13 cellular contexts compared by ENCODE assay signal in genomic region chr15:86615411-86615810, GRCh38.
DNase-seq lines count a peak whose midpoint lies in the region; ATAC-seq lines count a peak whose summit lies in the region.
"Had no signal": no experiment of that assay in that cellular context is flagged by ENCODE, and none has a peak within 500 bp of the region (broad histone marks: within the 10 kb centered on the region; RNA-seq: fewer than 3 reads in every experiment).

No MANE protein-coding gene starts in this region.

- no peak overlapping the region for H3K27ac ChIP-seq in CD4-positive, alpha-beta memory T cell (ENCODE audit: low read depth, low read length)
- H3K27ac ChIP-seq: A549 had no signal

- H3K36me3 Mint-ChIP-seq in activated CD8-positive, alpha-beta memory T cell treated with anti-CD3 and anti-CD28 coated beads, Interleukin-2, amount 10 ng/mL, durations not matched to agents 7 days and 5 days = peaks cover 6% of the 10 kb centered on the region
- H3K36me3 Mint-ChIP-seq in CD4-positive, alpha-beta memory T cell = no peaks in the 10 kb centered on the region
- H3K36me3 Mint-ChIP-seq in T-cell (no peaks in the 10 kb centered on the region), immature natural killer cell (peaks cover 0 to 5% (median 0%) of the 10 kb centered on the region in 3 donors)

- H3K9me3 ChIP-seq in CD4-positive, alpha-beta memory T cell (ENCODE audit: control insufficient read depth in 1 of 2, low read length in 2 of 2) = no peaks in the 10 kb centered on the region
- H3K9me3 ChIP-seq: A549 had no signal

- H3K9me3 Mint-ChIP-seq in activated CD8-positive, alpha-beta memory T cell treated with anti-CD3 and anti-CD28 coated beads, Interleukin-2, amount 10 ng/mL, durations not matched to agents 7 days and 5 days (ENCODE audit: low read depth) = no peaks in the 10 kb centered on the region
- H3K9me3 Mint-ChIP-seq in CD4-positive, alpha-beta memory T cell = peaks cover 0 to 1% (median 0%) of the 10 kb centered on the region in 8 donors
- H3K9me3 Mint-ChIP-seq in T-cell (peaks cover 0 to 14% (median 0%) of the 10 kb centered on the region in 3 donors), immature natural killer cell (peaks cover 0 to 2% (median 0%) of the 10 kb centered on the region in 6 donors)

- no peaks in the 10 kb centered on the region for H3K27me3 Mint-ChIP-seq in activated CD8-positive, alpha-beta memory T cell treated with anti-CD3 and anti-CD28 coated beads, Interleukin-2, amount 10 ng/mL, durations not matched to agents 7 days and 5 days
- H3K27me3 Mint-ChIP-seq in CD4-positive, alpha-beta memory T cell = no peaks in the 10 kb centered on the region
- H3K27me3 Mint-ChIP-seq in T-cell (no peaks in the 10 kb centered on the region), immature natural killer cell (ENCODE audit: low read depth in 3 of 3) (peaks cover 3 to 11% (median 3%) of the 10 kb centered on the region in 3 donors)

- H3K4me3 Mint-ChIP-seq in activated CD8-positive, alpha-beta memory T cell treated with anti-CD3 and anti-CD28 coated beads, Interleukin-2, amount 10 ng/mL, durations not matched to agents 7 days and 5 days = no peak overlapping the region
- peak overlapping the region; percentile 38 to 78 (median 64) for H3K4me3 Mint-ChIP-seq in CD4-positive, alpha-beta memory T cell
- peak overlapping the region; percentile 32 to 69 (median 48) for H3K4me3 Mint-ChIP-seq in T-cell
- peak overlapping the region in 3 of 5 donors; percentile 4 to 35 (median 8) for H3K4me3 Mint-ChIP-seq in immature natural killer cell

- peaks cover 59% of the 10 kb centered on the region for H3K4me1 Mint-ChIP-seq in activated CD8-positive, alpha-beta memory T cell treated with anti-CD3 and anti-CD28 coated beads, Interleukin-2, amount 10 ng/mL, durations not matched to agents 7 days and 5 days
- H3K4me1 Mint-ChIP-seq in CD4-positive, alpha-beta memory T cell = peaks cover 51 to 88% (median 72%) of the 10 kb centered on the region in 4 donors
- H3K4me1 Mint-ChIP-seq in T-cell = peaks cover 63 to 90% (median 88%) of the 10 kb centered on the region in 3 donors
- H3K4me1 Mint-ChIP-seq in immature natural killer cell = peaks cover 33 to 43% of the 10 kb centered on the region in 2 donors

- peak overlapping the region; percentile 1 for H3K27ac Mint-ChIP-seq in activated CD8-positive, alpha-beta memory T cell treated with anti-CD3 and anti-CD28 coated beads, Interleukin-2, amount 10 ng/mL, durations not matched to agents 7 days and 5 days
- peak overlapping the region; percentile 22 to 84 (median 72) for H3K27ac Mint-ChIP-seq in CD4-positive, alpha-beta memory T cell
- H3K27ac Mint-ChIP-seq in T-cell = peak overlapping the region; percentile 71 to 88
- peak overlapping the region in 2 of 6 donors; percentile 16 to 34 for H3K27ac Mint-ChIP-seq in immature natural killer cell

- no peak for ATAC-seq in activated CD8-positive, alpha-beta memory T cell treated with anti-CD3 and anti-CD28 coated beads, Interleukin-2, amount 10 ng/mL, durations not matched to agents 7 days and 5 days
- ATAC-seq in T-cell (replicated peaks in 1 of 4) = no peak
- ATAC-seq: A549 had no signal

- H3K36me3 ChIP-seq in CD4-positive, alpha-beta memory T cell (ENCODE audit: insufficient read depth, low read length) = no peaks in the 10 kb centered on the region

- H3K4me3 ChIP-seq in CD4-positive, alpha-beta memory T cell (ENCODE audit: low read length in 2 of 2) = no peak overlapping the region
- H3K4me3 ChIP-seq: A549 had no signal

- POLR2A ChIA-PET in CD4-positive, alpha-beta memory T cell (lab: Charles Lee; ENCODE audit: partially characterized antibody) = interaction anchor here (0.7 to 2.6 kb wide), 3 partner anchors 9 to 39 kb away, joined by 3 to 10 read pairs (median 6); no protein-coding TSS in a partner anchor
- POLR2A ChIA-PET in T-cell (lab: Charles Lee) = no interaction called here

- no peak for DNase-seq in activated CD8-positive, alpha-beta memory T cell treated with anti-CD3 and anti-CD28 coated beads, Interleukin-2, amount 10 ng/mL, durations not matched to agents 7 days and 5 days
- no peak for DNase-seq in activated CD8-positive, alpha-beta memory T cell treated with anti-CD3 and anti-CD28 coated beads, Interleukin-2, amount 50 U/mL, for 48 hours
- no peak for DNase-seq in CD4-positive, alpha-beta memory T cell
- DNase-seq in T-cell (no peak), immature natural killer cell (no peak), mesenteric fat pad (ENCODE audit: low spot score) (no peak), G401 (ENCODE audit: low spot score) (no peak), SHP77 treated with DMSO at 0.1 percent for 48 hours (lab: John Stamatoyannopoulos, UW) (no peak)
- DNase-seq: AML-193, NCI-H1092, NCI-H2227 treated with DMSO at 0.1 percent for 48 hours, NCI-H526 had no signal

- CTCF ChIA-PET in activated CD8-positive, alpha-beta memory T cell treated with anti-CD3 and anti-CD28 coated beads, Interleukin-2, amount 10 ng/mL, durations not matched to agents 7 days and 5 days (lab: Charles Lee) = no interaction called here
- CTCF ChIA-PET in CD4-positive, alpha-beta memory T cell (lab: Charles Lee; ENCODE audit: partially characterized antibody) = interaction anchor here (1.4 kb wide), 1 partner anchor 9 kb away, joined by 4 read pairs; no protein-coding TSS in a partner anchor
- CTCF ChIA-PET in T-cell (lab: Charles Lee) = no interaction called here

- intact Hi-C loops in CD4-positive, alpha-beta memory T cell (cut with micrococcal nuclease) = loop anchor here (5.0 kb wide), 1 partner anchor 37 kb away; no protein-coding TSS in a partner anchor

- in situ Hi-C loops in G401 (cut with HindIII; ENCODE audit: low sequenced_read_pairs) = no loop called here

- no peaks in the 10 kb centered on the region for H3K27me3 ChIP-seq in CD4-positive, alpha-beta memory T cell (ENCODE audit: insufficient read depth, low read length)

- peaks cover 69% of the 10 kb centered on the region for H3K4me1 ChIP-seq in CD4-positive, alpha-beta memory T cell (ENCODE audit: insufficient read depth, low read length)
